22 cellular contexts compared by ENCODE assay signal in the genomic region with DNA sequence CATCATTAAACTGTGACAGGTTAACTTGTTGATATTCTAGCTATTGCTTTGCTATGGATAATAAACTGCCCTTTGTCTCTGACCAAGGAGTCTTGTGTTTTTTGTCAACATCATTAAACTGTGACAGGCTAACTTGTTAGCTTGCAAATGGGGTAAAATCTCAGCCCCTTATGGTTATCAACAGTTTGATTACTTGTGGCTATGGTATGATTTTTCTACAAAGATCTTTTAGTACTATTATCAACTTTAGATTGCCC. TPM values are rescaled to one million over a fixed set of nuclear protein-coding genes. Genes with fewer than 3 reads are reported as not detected.
DNase-seq lines count a peak whose midpoint lies in the region; ATAC-seq, FAIRE-seq and TF ChIP-seq lines count a peak whose summit lies in the region.
"Had no signal": no experiment of that assay in that cellular context is flagged by ENCODE, and none has a peak within 500 bp of the region (broad histone marks: within the 10 kb centered on the region; RNA-seq: fewer than 3 reads in every experiment).

No MANE protein-coding gene starts in this region.

- DNase-seq in Calu3 (no peak), PC-3 (no peak), prostate gland (ENCODE audit: low spot score) (no peak), COLO829 (ENCODE audit: low spot score) (no peak)
- DNase-seq: C1 segment of cervical spinal cord; Caco-2; CD4-positive, alpha-beta memory T cell; DMS 273 treated with DMSO at 0.1 percent for 48 hours; DMS79; EL; GDM1; H9; HFFc6 had no signal

- no peaks in the 10 kb centered on the region for H3K9me2 ChIP-seq in PC-3 (replicated peaks; ENCODE audit: low read length)

- TF ChIP-seq POLR2A in prostate gland (IDR thresholded peaks at IDR 0.05) = no peak

- H3K27me3 ChIP-seq in PC-3 (ENCODE audit: low read length) (no peaks in the 10 kb centered on the region), prostate gland (replicated peaks; ENCODE audit: insufficient read depth) (no peaks in the 10 kb centered on the region)

- no peaks in the 10 kb centered on the region for H3K9me3 Mint-ChIP-seq in Calu3 (ENCODE audit: low read depth, unreplicated experiment)
- H3K9me3 Mint-ChIP-seq: CD4-positive, alpha-beta memory T cell; GM23338; H9; HFFc6 had no signal

- intact Hi-C loops in Calu3 (cut with micrococcal nuclease; ENCODE audit: unreplicated experiment) (loop anchor here (5.0 kb wide), 1 partner anchor 44 kb away; no protein-coding TSS in a partner anchor), PC-3 (cut with micrococcal nuclease) (loop anchor here (5.0 kb wide), 2 partner anchors 36 to 44 kb away; partner anchors contain the start of gene SLC2A12), prostate gland (cut with DNase I) (loop anchor here (5.0 kb wide), 1 partner anchor 36 kb away; the partner anchor contains the start of gene SLC2A12)

- peak overlapping the region; percentile 64 for H3K27ac Mint-ChIP-seq in Calu3 (ENCODE audit: unreplicated experiment)
- H3K27ac Mint-ChIP-seq: CD4-positive, alpha-beta memory T cell; GM23338; H9; HFFc6 had no signal

- H2AFZ ChIP-seq in PC-3 (ENCODE audit: low read length) = no peak overlapping the region
- H2AFZ ChIP-seq: GM23338 had no signal

- H3K4me1 Mint-ChIP-seq in Calu3 (ENCODE audit: low read depth, unreplicated experiment) = peaks cover 49% of the 10 kb centered on the region
- H3K4me1 Mint-ChIP-seq: CD4-positive, alpha-beta memory T cell had no signal

- no peaks in the 10 kb centered on the region for H3K9me3 ChIP-seq in PC-3 (ENCODE audit: low read length)
- no peaks in the 10 kb centered on the region for H3K9me3 ChIP-seq in prostate gland
- H3K9me3 ChIP-seq: Caco-2 had no signal

- H3K4me1 ChIP-seq in PC-3 (ENCODE audit: insufficient read depth, low read length) = peaks cover 56% of the 10 kb centered on the region
- peaks cover 8% of the 10 kb centered on the region for H3K4me1 ChIP-seq in prostate gland (replicated peaks)

- H3K4me2 ChIP-seq in PC-3 (ENCODE audit: low read length) = peak overlapping the region; percentile 67
- H3K4me2 ChIP-seq: GM23338 had no signal

- H3K9ac ChIP-seq in PC-3 (ENCODE audit: low read length) = peak overlapping the region; percentile 68

- H3K4me3 Mint-ChIP-seq in Calu3 (ENCODE audit: low read depth, unreplicated experiment) = no peak overlapping the region
- H3K4me3 Mint-ChIP-seq: CD4-positive, alpha-beta memory T cell; GM23338; H9; HFFc6 had no signal

- no peaks in the 10 kb centered on the region for H3K27me3 Mint-ChIP-seq in Calu3 (ENCODE audit: unreplicated experiment)

- CTCF ChIA-PET in Calu3 (lab: Charles Lee) = interaction anchor here (2.3 to 2.5 kb wide), 2 partner anchors 38 to 47 kb away, joined by 7 to 8 read pairs; no protein-coding TSS in a partner anchor
- CTCF ChIA-PET in PC-3 (lab: Charles Lee) = interaction anchor here (1.0 kb wide), 1 partner anchor 47 kb away, joined by 4 read pairs; no protein-coding TSS in a partner anchor

- POLR2A ChIA-PET in PC-3 (lab: Charles Lee; ENCODE audit: unreplicated experiment) = no interaction called here

- H3K4me3 ChIP-seq in PC-3 (ENCODE audit: low read length) (no peak overlapping the region), prostate gland (no peak overlapping the region)
- H3K4me3 ChIP-seq: GM12878, GM23338 had no signal

- H3K27ac ChIP-seq in PC-3 (ENCODE audit: low read length) = peak overlapping the region; percentile 91
- peak overlapping the region; percentile 77 to 78 for H3K27ac ChIP-seq in prostate gland

- FAIRE-seq in endometrium (lab: Jason Lieb, UNC) = peak; percentile 96
- FAIRE-seq: D721Med, GM12878, GM19239 had no signal

- H3K79me2 ChIP-seq in PC-3 (ENCODE audit: low read length) = no peaks in the 10 kb centered on the region

- TF ChIP-seq CTCF in Calu3 (IDR thresholded peaks at IDR 0.05; ENCODE audit: unreplicated experiment) (no peak), PC-3 (conservative IDR thresholded peaks at IDR 0.05; ENCODE audit: low read depth, low read length) (no peak), prostate gland (IDR thresholded peaks at IDR 0.05) (no peak)

- H3K36me3 Mint-ChIP-seq in Calu3 (ENCODE audit: insufficient read depth, unreplicated experiment) = no peaks in the 10 kb centered on the region
- H3K36me3 Mint-ChIP-seq: CD4-positive, alpha-beta memory T cell had no signal

- ATAC-seq in PC-3 (no peak; the same call in 1 of the 2 replicates), GM21526 (IDR thresholded peaks at IDR 0.05; ENCODE audit: low FRiP score, unreplicated experiment) (no peak), HG02759 (IDR thresholded peaks at IDR 0.05; ENCODE audit: unreplicated experiment) (no peak)
- ATAC-seq: GM12878, GM23338, HCT116 had no signal

- H4K20me1 ChIP-seq in PC-3 (ENCODE audit: low read length) = no peaks in the 10 kb centered on the region

- H3K36me3 ChIP-seq in PC-3 (ENCODE audit: low read depth, low read length) = no peaks in the 10 kb centered on the region
- H3K36me3 ChIP-seq in prostate gland = no peaks in the 10 kb centered on the region

- BruUV-seq in Calu3 (replicated peaks; lab: Mats Ljungman, UMichigan) (no TSS peak), PC-3 (replicated peaks; lab: Mats Ljungman, UMichigan) (no TSS peak)

- H3F3A ChIP-seq in PC-3 (ENCODE audit: low read length, unreplicated experiment) = peaks cover 7% of the 10 kb centered on the region

RNA-seq across cellular contexts. Expression of gene SLC2A12, which starts 35.9 kb away (rescaled TPM):
- 12.7 and 15.8 TPM in 2 replicates for total RNA-seq in Calu3 (2022)
- total RNA-seq in PC-3 (2014; rRNA removed) = 0.81 and 1.3 TPM in 2 replicates
- 10 to 100 TPM; 15.2 to 49.0 TPM for total RNA-seq in prostate gland
- total RNA-seq: A673; Caco-2; CD4-positive, alpha-beta memory T cell had no signal
